In genomic region chr1:15207031-15207828, GRCh38 we compare ENCODE assay signal across 1 cellular context.
TF ChIP-seq lines count a peak whose summit lies in the region.

No MANE protein-coding gene starts in this region.

TF ChIP-seq in K562, 482 proteins besides CTCF, POLR2A, EP300 and RAD21 (continued from another document):
- TF ChIP-seq USF1 (CRISPR knock-in tag; IDR thresholded peaks at IDR 0.05) (peak; percentile 38; the same call in 1 of the 2 replicates), TFE3 (CRISPR knock-in tag; IDR thresholded peaks at IDR 0.05) (0 out of 2 replicates have a peak, but pooled peaks have one; percentile 5), BHLHE40 (IDR thresholded peaks at IDR 0.05; ENCODE audit: low read length) (peak; percentile 59), EZH2 (IDR thresholded peaks at IDR 0.05; ENCODE audit: borderline replicate concordance, low read depth, low read length) (0 out of 2 replicates have a peak, but pooled peaks have one; percentile 36), USF2 (CRISPR knock-in tag; IDR thresholded peaks at IDR 0.05) (peak; percentile 57), RBM25 (IDR thresholded peaks at IDR 0.05; ENCODE audit: low read depth, low read length, severe bottlenecking) (no peak)
TF ChIP-seq in K562: peak in this region for 5.
